19 cellular contexts compared by ENCODE assay signal in the genomic region with DNA sequence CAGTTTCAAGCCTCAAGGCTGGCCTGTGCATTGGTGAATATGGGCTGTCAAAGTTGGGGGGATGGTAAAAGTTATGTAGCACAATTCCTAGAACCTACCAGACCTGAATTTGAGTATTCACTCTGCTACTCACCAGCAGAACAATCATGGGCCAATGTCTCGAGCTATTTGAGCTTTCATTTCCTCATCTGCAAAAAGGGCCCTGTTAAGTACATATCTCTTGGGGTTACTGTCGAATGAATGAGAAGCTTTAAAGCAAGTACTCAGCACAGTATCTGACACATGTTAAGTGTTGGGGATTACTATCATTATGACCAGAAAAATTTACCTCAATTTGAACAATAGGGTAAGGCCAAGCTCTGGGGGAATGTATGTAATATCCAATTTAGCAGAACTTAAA. TPM values are rescaled to one million over a fixed set of nuclear protein-coding genes. Genes with fewer than 3 reads are reported as not detected.
"Had no signal": no experiment of that assay in that cellular context is flagged by ENCODE, and none has a peak within 500 bp of the region (broad histone marks: within the 10 kb centered on the region; RNA-seq: fewer than 3 reads in every experiment).

No MANE protein-coding gene starts in this region.

- FAIRE-seq: TTC549 had no signal

- H3K4me3 Mint-ChIP-seq: activated CD4-positive, alpha-beta T cell treated with anti-CD3 and anti-CD28 coated beads for 36 hours; activated naive CD8-positive, alpha-beta T cell; effector memory CD8-positive, alpha-beta T cell; stimulated activated naive CD8-positive, alpha-beta T cell treated with anti-CD3 and anti-CD28 coated beads, Interleukin-15, amount 100 ng/mL, for 72 hours had no signal

- H3K4me3 ChIP-seq: hepatocyte, suprapubic skin, transverse colon, uterus had no signal

- H3K4me1 ChIP-seq: suprapubic skin, transverse colon, uterus had no signal

- H3K27me3 ChIP-seq: hepatocyte, suprapubic skin, transverse colon, uterus had no signal

- DNase-seq: activated CD4-positive, alpha-beta T cell treated with anti-CD3 and anti-CD28 coated beads for 36 hours; activated CD4-positive, alpha-beta T cell treated with anti-CD3 and anti-CD28 coated beads, Interleukin-2, amount 50 U/mL, for 48 hours; activated T-cell treated with anti-CD3 and anti-CD28 coated beads for 4 hours; effector memory CD8-positive, alpha-beta T cell; foreskin fibroblast; islet precursor cell; occipital lobe; posterior cingulate gyrus; stimulated activated CD4-positive, alpha-beta T cell treated with anti-CD3 and anti-CD28 coated beads, Interleukin-12 subunit alpha, Interleukin-12 subunit beta, amount 100 ng/mL, for 4 hours; stimulated activated CD4-positive, alpha-beta T cell treated with anti-CD3 and anti-CD28 coated beads, Interleukin-1b, Interleukin-23, amount 100 ng/mL, for 48 hours; stimulated activated naive CD8-positive, alpha-beta T cell treated with anti-CD3 and anti-CD28 coated beads, Interleukin-15, amount 100 ng/mL, for 72 hours; transverse colon; uterus had no signal

- H3K79me2 ChIP-seq: hepatocyte had no signal

- H3K9me3 ChIP-seq: suprapubic skin, transverse colon, uterus had no signal

- H3K4me2 ChIP-seq: hepatocyte had no signal

- H3K36me3 ChIP-seq: suprapubic skin, transverse colon, uterus had no signal

- H3K27ac ChIP-seq: hepatocyte, suprapubic skin, transverse colon, uterus had no signal

- H2AFZ ChIP-seq: hepatocyte had no signal

- ATAC-seq: activated CD4-positive, alpha-beta T cell treated with anti-CD3 and anti-CD28 coated beads for 36 hours; effector memory CD8-positive, alpha-beta T cell; stimulated activated naive CD8-positive, alpha-beta T cell treated with anti-CD3 and anti-CD28 coated beads, Interleukin-15, amount 100 ng/mL, for 72 hours had no signal

- H3K27me3 Mint-ChIP-seq: activated CD4-positive, alpha-beta T cell treated with anti-CD3 and anti-CD28 coated beads for 36 hours; activated naive CD8-positive, alpha-beta T cell; effector memory CD8-positive, alpha-beta T cell; stimulated activated naive CD8-positive, alpha-beta T cell treated with anti-CD3 and anti-CD28 coated beads, Interleukin-15, amount 100 ng/mL, for 72 hours had no signal

- H3K27ac Mint-ChIP-seq: activated CD4-positive, alpha-beta T cell treated with anti-CD3 and anti-CD28 coated beads for 36 hours; activated naive CD8-positive, alpha-beta T cell; stimulated activated naive CD8-positive, alpha-beta T cell treated with anti-CD3 and anti-CD28 coated beads, Interleukin-15, amount 100 ng/mL, for 72 hours had no signal

RNA-seq across cellular contexts. Expression of gene ENPP5, which starts 54.5 kb away (rescaled TPM):
- total RNA-seq: lung microvascular endothelial cell; T-helper 2 cell treated with Interferon-gamma antibody and Interleukin-4, amounts not matched to agents 100 ng/mL and 5 ng/mL, for 36 hours had no signal
